Comparison of ENCODE assay signal across 25 cellular contexts in genomic region chr15:46410681-46411080, GRCh38.
"Had no signal": no experiment of that assay in that cellular context is flagged by ENCODE, and none has a peak within 500 bp of the region (broad histone marks: within the 10 kb centered on the region; RNA-seq: fewer than 3 reads in every experiment).

No MANE protein-coding gene starts in this region.

- ATAC-seq: activated CD4-positive, alpha-beta T cell treated with anti-CD3 and anti-CD28 coated beads for 36 hours; activated CD8-positive, alpha-beta memory T cell treated with anti-CD3 and anti-CD28 coated beads, Interleukin-2, amount 10 ng/mL, durations not matched to agents 7 days and 5 days; activated CD8-positive, alpha-beta T cell treated with anti-CD3 and anti-CD28 coated beads, Interleukin-2, amount 10 ng/mL, durations not matched to agents 7 days and 5 days; activated naive CD8-positive, alpha-beta T cell treated with anti-CD3 and anti-CD28 coated beads, Interleukin-2, amount 50 U/mL, for 24 hours; body of pancreas; esophagus mucosa had no signal

- H3K36me3 Mint-ChIP-seq: activated CD4-positive, alpha-beta memory T cell treated with anti-CD3 and anti-CD28 coated beads for 36 hours; activated CD8-positive, alpha-beta memory T cell treated with anti-CD3 and anti-CD28 coated beads, Interleukin-2, amount 10 ng/mL, durations not matched to agents 7 days and 5 days; activated naive CD4-positive, alpha-beta T cell treated with anti-CD3 and anti-CD28 coated beads, Interleukin-2, amount 50 U/mL, for 24 hours; activated naive CD8-positive, alpha-beta T cell treated with anti-CD3 and anti-CD28 coated beads for 36 hours had no signal

- H3K9me3 Mint-ChIP-seq: activated CD4-positive, alpha-beta memory T cell treated with anti-CD3 and anti-CD28 coated beads for 36 hours; activated naive CD4-positive, alpha-beta T cell treated with anti-CD3 and anti-CD28 coated beads for 36 hours; activated naive CD4-positive, alpha-beta T cell treated with anti-CD3 and anti-CD28 coated beads, Interleukin-2, amount 50 U/mL, for 24 hours; activated naive CD8-positive, alpha-beta T cell treated with anti-CD3 and anti-CD28 coated beads for 36 hours; endodermal cell had no signal

- H3K27me3 Mint-ChIP-seq: activated CD4-positive, alpha-beta memory T cell treated with anti-CD3 and anti-CD28 coated beads for 36 hours; activated CD4-positive, alpha-beta T cell treated with anti-CD3 and anti-CD28 coated beads for 36 hours; activated CD4-positive, alpha-beta T cell treated with anti-CD3 and anti-CD28 coated beads, Interleukin-2, amount 10 ng/mL, durations not matched to agents 24 days and 14 days; activated CD8-positive, alpha-beta memory T cell treated with anti-CD3 and anti-CD28 coated beads, Interleukin-2, amount 10 ng/mL, durations not matched to agents 7 days and 5 days; activated naive CD8-positive, alpha-beta T cell treated with anti-CD3 and anti-CD28 coated beads for 36 hours had no signal

- H3K4me1 Mint-ChIP-seq: activated CD4-positive, alpha-beta T cell treated with anti-CD3 and anti-CD28 coated beads for 36 hours; activated CD4-positive, alpha-beta T cell treated with anti-CD3 and anti-CD28 coated beads, Interleukin-2, amount 10 ng/mL, durations not matched to agents 24 days and 14 days; activated CD8-positive, alpha-beta memory T cell treated with anti-CD3 and anti-CD28 coated beads, Interleukin-2, amount 10 ng/mL, durations not matched to agents 7 days and 5 days; activated naive CD4-positive, alpha-beta T cell treated with anti-CD3 and anti-CD28 coated beads, Interleukin-2, amount 50 U/mL, for 24 hours; activated naive CD8-positive, alpha-beta T cell treated with anti-CD3 and anti-CD28 coated beads for 36 hours; activated naive CD8-positive, alpha-beta T cell treated with anti-CD3 and anti-CD28 coated beads, Interleukin-2, amount 50 U/mL, for 24 hours had no signal

- H3K27ac Mint-ChIP-seq: activated CD4-positive, alpha-beta memory T cell treated with anti-CD3 and anti-CD28 coated beads for 36 hours; activated CD4-positive, alpha-beta T cell treated with anti-CD3 and anti-CD28 coated beads for 36 hours; activated CD4-positive, alpha-beta T cell treated with anti-CD3 and anti-CD28 coated beads, Interleukin-2, amount 10 ng/mL, durations not matched to agents 24 days and 14 days; activated CD8-positive, alpha-beta memory T cell treated with anti-CD3 and anti-CD28 coated beads, Interleukin-2, amount 10 ng/mL, durations not matched to agents 7 days and 5 days; activated CD8-positive, alpha-beta T cell treated with anti-CD3 and anti-CD28 coated beads, Interleukin-2, amount 10 ng/mL, durations not matched to agents 7 days and 5 days; activated naive CD4-positive, alpha-beta T cell treated with anti-CD3 and anti-CD28 coated beads for 36 hours; activated naive CD4-positive, alpha-beta T cell treated with anti-CD3 and anti-CD28 coated beads, Interleukin-2, amount 50 U/mL, for 24 hours; activated naive CD8-positive, alpha-beta T cell treated with anti-CD3 and anti-CD28 coated beads for 36 hours; activated naive CD8-positive, alpha-beta T cell treated with anti-CD3 and anti-CD28 coated beads, Interleukin-2, amount 50 U/mL, for 24 hours; activated T-helper 1 cell treated with anti-CD3 and anti-CD28 coated beads, Interleukin-12 subunit alpha, Interleukin-12 subunit beta, Interleukin-2, Interleukin-4 antibody, amounts not matched to agents 30 ng/mL and 10 ng/mL and 1 ng/mL, durations not matched to agents 14 hours and 24 hours and 36 hours; activated T-helper 2 cell treated with anti-CD3 and anti-CD28 coated beads, Interferon-gamma antibody, Interleukin-2, Interleukin-4, amounts not matched to agents 10 μg/mL and 5 μg/mL and 100 μg/mL, durations not matched to agents 14 hours and 24 hours and 36 hours; endodermal cell had no signal

- H3K9me3 ChIP-seq: adrenal gland, body of pancreas had no signal

- DNase-seq: activated CD4-positive, alpha-beta memory T cell treated with anti-CD3 and anti-CD28 coated beads for 36 hours; activated CD4-positive, alpha-beta T cell treated with anti-CD3 and anti-CD28 coated beads for 36 hours; activated CD4-positive, alpha-beta T cell treated with anti-CD3 and anti-CD28 coated beads, Interleukin-2, amount 10 ng/mL, durations not matched to agents 24 days and 14 days; activated CD4-positive, CD25-positive, alpha-beta regulatory T cell; activated CD4-positive, CD25-positive, alpha-beta regulatory T cell treated with anti-CD3 and anti-CD28 coated beads, Interleukin-2, amount 50 U/mL, for 72 hours; activated CD8-positive, alpha-beta memory T cell treated with anti-CD3 and anti-CD28 coated beads, Interleukin-2, amount 10 ng/mL, durations not matched to agents 7 days and 5 days; activated CD8-positive, alpha-beta memory T cell treated with anti-CD3 and anti-CD28 coated beads, Interleukin-2, amount 50 U/mL, for 4 hours; activated CD8-positive, alpha-beta T cell treated with anti-CD3 and anti-CD28 coated beads, Interleukin-2, amount 10 ng/mL, durations not matched to agents 7 days and 5 days; activated effector memory CD4-positive, alpha-beta T cell treated with anti-CD3 and anti-CD28 coated beads, Interleukin-2, amount 50 U/mL, for 16 hours; activated naive CD4-positive, alpha-beta T cell treated with anti-CD3 and anti-CD28 coated beads for 36 hours; activated naive CD8-positive, alpha-beta T cell treated with anti-CD3 and anti-CD28 coated beads for 36 hours; activated naive CD8-positive, alpha-beta T cell treated with anti-CD3 and anti-CD28 coated beads, Interleukin-2, amount 50 U/mL, for 24 hours; activated T-cell treated with anti-CD3 and anti-CD28 coated beads, Interleukin-2, amount 50 U/mL, for 1 hour; activated T-cell treated with anti-CD3 and anti-CD28 coated beads, Interleukin-2, amount 50 U/mL, for 48 hours; aorta; body of pancreas; effector CD8-positive, alpha-beta T cell; endodermal cell; T-helper 1 cell; T-helper 2 cell had no signal

- H3K4me3 Mint-ChIP-seq: activated CD4-positive, alpha-beta memory T cell treated with anti-CD3 and anti-CD28 coated beads for 36 hours; activated CD4-positive, alpha-beta T cell treated with anti-CD3 and anti-CD28 coated beads for 36 hours; activated CD4-positive, alpha-beta T cell treated with anti-CD3 and anti-CD28 coated beads, Interleukin-2, amount 10 ng/mL, durations not matched to agents 24 days and 14 days; activated CD8-positive, alpha-beta memory T cell treated with anti-CD3 and anti-CD28 coated beads, Interleukin-2, amount 10 ng/mL, durations not matched to agents 7 days and 5 days; activated CD8-positive, alpha-beta T cell treated with anti-CD3 and anti-CD28 coated beads, Interleukin-2, amount 10 ng/mL, durations not matched to agents 7 days and 5 days; activated naive CD4-positive, alpha-beta T cell treated with anti-CD3 and anti-CD28 coated beads for 36 hours; activated naive CD4-positive, alpha-beta T cell treated with anti-CD3 and anti-CD28 coated beads, Interleukin-2, amount 50 U/mL, for 24 hours; activated naive CD8-positive, alpha-beta T cell treated with anti-CD3 and anti-CD28 coated beads for 36 hours; activated naive CD8-positive, alpha-beta T cell treated with anti-CD3 and anti-CD28 coated beads, Interleukin-2, amount 50 U/mL, for 24 hours; activated T-helper 1 cell treated with anti-CD3 and anti-CD28 coated beads, Interleukin-12 subunit alpha, Interleukin-12 subunit beta, Interleukin-2, Interleukin-4 antibody, amounts not matched to agents 30 ng/mL and 10 ng/mL and 1 ng/mL, durations not matched to agents 14 hours and 24 hours and 36 hours; endodermal cell had no signal
